In the genomic region with DNA sequence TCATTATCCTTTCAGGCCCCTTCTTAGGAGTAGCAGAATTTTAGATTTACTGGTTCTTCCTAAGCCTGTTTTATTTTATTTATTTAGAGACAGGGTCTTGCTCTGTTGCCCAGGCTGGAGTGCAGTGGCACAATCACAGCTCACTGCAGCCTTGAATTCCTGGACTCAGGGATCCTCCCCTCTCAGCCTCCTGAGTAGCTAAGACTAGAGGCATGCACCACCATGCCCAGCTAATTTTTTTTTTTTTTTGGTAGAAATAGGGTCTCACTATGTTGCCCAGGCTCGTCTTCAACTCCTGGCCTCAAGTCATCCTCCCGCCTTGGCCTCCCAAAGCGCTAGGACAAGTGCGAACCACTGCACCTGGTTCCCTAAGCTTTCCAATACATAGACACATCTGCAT, we compare ENCODE assay signal across 5 cellular contexts. TPM values are rescaled to one million over a fixed set of nuclear protein-coding genes. Genes with fewer than 3 reads are reported as not detected.
"Had no signal": no experiment of that assay in that cellular context is flagged by ENCODE, and none has a peak within 500 bp of the region (broad histone marks: within the 10 kb centered on the region; RNA-seq: fewer than 3 reads in every experiment).

No MANE protein-coding gene starts in this region.

RNA-seq across cellular contexts. Expression of gene PPL, which starts 7.3 kb away (rescaled TPM):
- total RNA-seq: OCI-LY7 had no signal

RNA-seq across cellular contexts. Expression of gene SEC14L5, which starts 28.5 kb away (rescaled TPM):
- total RNA-seq: LHCN-M2, MCF 10A, OCI-LY7, RPMI7951, SJSA1 had no signal
